In genomic region chr5:78920604-78921003, GRCh38 we compare ENCODE assay signal across 11 cellular contexts.
A peak's percentile ranks its signal among the peaks of the same experiment; 100 is the strongest.
DNase-seq lines count a peak whose midpoint lies in the region; ATAC-seq and TF ChIP-seq lines count a peak whose summit lies in the region.
"Had no signal": no experiment of that assay in that cellular context is flagged by ENCODE, and none has a peak within 500 bp of the region (broad histone marks: within the 10 kb centered on the region; RNA-seq: fewer than 3 reads in every experiment).

No MANE protein-coding gene starts in this region.

- CTCF ChIA-PET in AG04450 (lab: Charles Lee) = interaction anchor here (0.6 to 1.7 kb wide), 10 partner anchors 8 to 585 kb away, joined by 3 to 8 read pairs (median 4); no protein-coding TSS in a partner anchor

- no peaks in the 10 kb centered on the region for H3K27me3 Mint-ChIP-seq in T-helper 17 cell
- H3K27me3 Mint-ChIP-seq in immature natural killer cell (ENCODE audit: low read depth in 3 of 3) = no peaks in the 10 kb centered on the region
- H3K27me3 Mint-ChIP-seq: activated naive CD8-positive, alpha-beta T cell had no signal

- H3K79me2 ChIP-seq in hepatocyte = no peaks in the 10 kb centered on the region

- H3K4me1 ChIP-seq in hepatocyte (ENCODE audit: insufficient read depth) (peaks cover 4% of the 10 kb centered on the region), mucosa of descending colon (ENCODE audit: low read depth) (no peaks in the 10 kb centered on the region)

- no peaks in the 10 kb centered on the region for H4K20me1 ChIP-seq in hepatocyte (ENCODE audit: insufficient read depth, poor library complexity, severe bottlenecking)

- ATAC-seq in T-helper 17 cell (no peak), HG02840 (IDR thresholded peaks at IDR 0.05; ENCODE audit: low FRiP score, unreplicated experiment) (no peak), mucosa of descending colon (no peak)

- no peak overlapping the region for H3K27ac Mint-ChIP-seq in T-helper 17 cell
- H3K27ac Mint-ChIP-seq in immature natural killer cell = no peak overlapping the region
- H3K27ac Mint-ChIP-seq: activated naive CD8-positive, alpha-beta T cell had no signal

- 58% methylated on average over 2 of the region's 2 CpGs for WGBS in hepatocyte (ENCODE audit: low lambda C conversion rate, missing lambda C conversion rate)

- H3K9me2 ChIP-seq in hepatocyte (replicated peaks; ENCODE audit: insufficient read depth) = no peaks in the 10 kb centered on the region

- H3K4me3 Mint-ChIP-seq in T-helper 17 cell = no peak overlapping the region
- no peak overlapping the region for H3K4me3 Mint-ChIP-seq in immature natural killer cell
- H3K4me3 Mint-ChIP-seq: activated naive CD8-positive, alpha-beta T cell had no signal

- no peaks in the 10 kb centered on the region for H3K9me3 ChIP-seq in AG04450 (ENCODE audit: control insufficient read depth, insufficient read depth, low read length)
- no peaks in the 10 kb centered on the region for H3K9me3 ChIP-seq in WERI-Rb-1 (ENCODE audit: severe bottlenecking)
- H3K9me3 ChIP-seq in hepatocyte (ENCODE audit: low read depth) = no peaks in the 10 kb centered on the region
- H3K9me3 ChIP-seq in T-helper 17 cell (ENCODE audit: control insufficient read depth, low read length, poor library complexity, severe bottlenecking) = no peaks in the 10 kb centered on the region
- H3K9me3 ChIP-seq in mucosa of descending colon = no peaks in the 10 kb centered on the region
- H3K9me3 ChIP-seq: stomach had no signal

- H2AFZ ChIP-seq in hepatocyte = no peak overlapping the region

- H3K36me3 Mint-ChIP-seq in T-helper 17 cell (ENCODE audit: low read depth) (peaks cover 3% of the 10 kb centered on the region), immature natural killer cell (peaks cover 0 to 7% (median 0%) of the 10 kb centered on the region in 3 donors)

- H3K4me2 ChIP-seq in hepatocyte = no peak overlapping the region

- intact Hi-C loops in mucosa of descending colon (cut with DNase I, micrococcal nuclease) = no loop called here

- H3K27me3 ChIP-seq in AG04450 (ENCODE audit: control insufficient read depth, insufficient read depth, low read length) (no peaks in the 10 kb centered on the region), WERI-Rb-1 (ENCODE audit: insufficient read depth, low read depth, severe bottlenecking) (no peaks in the 10 kb centered on the region), hepatocyte (no peaks in the 10 kb centered on the region)
- H3K27me3 ChIP-seq: stomach had no signal

- POLR2A ChIA-PET in AG04450 (lab: Yijun Ruan, JAX) = interaction anchor here (0.6 kb wide), 1 partner anchor 117 kb away, joined by 4 read pairs; no protein-coding TSS in a partner anchor

- H3K27ac ChIP-seq in AG04450 (ENCODE audit: low read depth, low read length) (no peak overlapping the region), WERI-Rb-1 (no peak overlapping the region), hepatocyte (no peak overlapping the region)
- H3K27ac ChIP-seq: stomach had no signal

- H3K36me3 ChIP-seq in WERI-Rb-1 = no peaks in the 10 kb centered on the region
- no peaks in the 10 kb centered on the region for H3K36me3 ChIP-seq in hepatocyte (replicated peaks; ENCODE audit: insufficient read depth, low read depth)
- no peaks in the 10 kb centered on the region for H3K36me3 ChIP-seq in mucosa of descending colon (ENCODE audit: low read depth)
- H3K36me3 ChIP-seq: stomach had no signal

- TF ChIP-seq CTCF in AG04450 (IDR thresholded peaks at IDR 0.05; ENCODE audit: low read depth, low read length) (peak; percentile 65), WERI-Rb-1 (IDR thresholded peaks at IDR 0.05; ENCODE audit: low read depth, low read length) (peak; percentile 30; the same call in 1 of the 2 replicates), hepatocyte (IDR thresholded peaks at IDR 0.05; ENCODE audit: poor library complexity) (peak; percentile 52), mucosa of descending colon (IDR thresholded peaks at IDR 0.05) (no peak)

- DNase-seq in AG04450 (ENCODE audit: low read depth, low spot score) (no peak), H4 (ENCODE audit: low spot score) (peak; percentile 40), WERI-Rb-1 (no peak), hepatocyte (ENCODE audit: low spot score) (peak; percentile 56), T-helper 17 cell (no peak), mucosa of descending colon (no peak), immature natural killer cell (no peak)
- DNase-seq: GDM1, stomach had no signal

- H3K4me1 Mint-ChIP-seq in T-helper 17 cell (no peaks in the 10 kb centered on the region), immature natural killer cell (no peaks in the 10 kb centered on the region)

- H3K9me3 Mint-ChIP-seq in immature natural killer cell = no peaks in the 10 kb centered on the region

- H3K4me3 ChIP-seq in AG04450 (ENCODE audit: low read depth, low read length) (no peak overlapping the region), WERI-Rb-1 (ENCODE audit: low read depth, low read length) (no peak overlapping the region), hepatocyte (no peak overlapping the region), mucosa of descending colon (no peak overlapping the region)
- H3K4me3 ChIP-seq: stomach had no signal

Comparison
In these comparisons a context has a peak if more than half of its experiments do, and no peak if none do; other contexts are left out.
1. DNase-seq: peak in H4 (single experiment) and hepatocyte (single experiment); none in AG04450 (single experiment), WERI-Rb-1 (single experiment), T-helper 17 cell (0 of 3), mucosa of descending colon (0 of 3) and immature natural killer cell (0 of 3).